23 cellular contexts compared by ENCODE assay signal in the genomic region with DNA sequence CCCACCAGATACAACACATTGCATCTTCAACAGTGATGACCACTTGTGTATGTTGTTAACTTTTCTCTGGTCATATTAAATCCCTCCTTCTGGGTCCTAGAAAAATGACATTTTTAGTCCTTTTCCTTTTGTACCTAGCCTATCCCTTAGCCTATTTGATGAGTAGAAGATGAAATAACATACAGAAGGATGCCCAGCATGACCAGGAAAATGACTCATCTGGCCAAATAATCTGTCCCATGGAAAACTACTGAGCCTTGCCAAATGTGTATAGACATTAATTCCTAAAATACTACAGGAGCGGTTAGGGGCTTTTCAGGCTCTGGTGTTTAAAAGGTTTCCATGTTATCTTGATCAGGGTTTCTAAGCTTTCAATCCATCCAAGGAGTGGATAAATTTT.
"Had no signal": no experiment of that assay in that cellular context is flagged by ENCODE, and none has a peak within 500 bp of the region (broad histone marks: within the 10 kb centered on the region; RNA-seq: fewer than 3 reads in every experiment).

No MANE protein-coding gene starts in this region.

- DNase-seq: cortex of kidney; effector memory CD8-positive, alpha-beta T cell; erythroblast; esophagus squamous epithelium; gastrocnemius medialis; head of caudate nucleus; left cardiac atrium; left lung; mesendoderm; midbrain; naive thymus-derived CD4-positive, alpha-beta T cell; posterior cingulate gyrus; psoas muscle; right cardiac atrium; sigmoid colon; stimulated activated CD4-positive, alpha-beta T cell treated with anti-CD3 and anti-CD28 coated beads, Interleukin-2, amount 100 ng/mL, for 24 hours; stimulated activated CD4-positive, alpha-beta T cell treated with anti-CD3 and anti-CD28 coated beads, Interleukin-4, amount 100 ng/mL, for 24 hours; stimulated activated naive CD4-positive, alpha-beta T cell treated with Interleukin-2 at 50 U/mL for 16 hours; stomach; thyroid gland; trophoblast cell had no signal

- ATAC-seq: effector memory CD8-positive, alpha-beta T cell; gastrocnemius medialis; left cardiac atrium; left lung; naive thymus-derived CD4-positive, alpha-beta T cell; psoas muscle; right cardiac atrium; stimulated activated effector memory CD8-positive, alpha-beta T cell treated with anti-CD3 and anti-CD28 coated beads, Interleukin-12 subunit alpha, Interleukin-12 subunit beta, amount 100 ng/mL, for 72 hours had no signal

- H3K4me3 ChIP-seq: esophagus squamous epithelium, gastrocnemius medialis, left lung, neural progenitor cell, psoas muscle, sigmoid colon, stomach, thyroid gland had no signal

- H3K9ac ChIP-seq: neural progenitor cell had no signal

- H2AFZ ChIP-seq: neural progenitor cell had no signal

- H3K9me3 ChIP-seq: esophagus squamous epithelium, gastrocnemius medialis, psoas muscle, sigmoid colon, thyroid gland had no signal

- H3K4me2 ChIP-seq: neural progenitor cell had no signal

- H3K27ac ChIP-seq: esophagus squamous epithelium, gastrocnemius medialis, left lung, neural progenitor cell, psoas muscle, sigmoid colon, stomach, thyroid gland had no signal

- H3K27me3 ChIP-seq: esophagus squamous epithelium, gastrocnemius medialis, left lung, neural progenitor cell, sigmoid colon, stomach, thyroid gland had no signal

- H3K4me1 ChIP-seq: esophagus squamous epithelium, gastrocnemius medialis, left lung, neural progenitor cell, psoas muscle, sigmoid colon, stomach, thyroid gland had no signal

- H3K36me3 ChIP-seq: esophagus squamous epithelium, gastrocnemius medialis, left lung, neural progenitor cell, sigmoid colon, stomach, thyroid gland had no signal
